Comparison of ENCODE assay signal across 11 cellular contexts in the genomic region with DNA sequence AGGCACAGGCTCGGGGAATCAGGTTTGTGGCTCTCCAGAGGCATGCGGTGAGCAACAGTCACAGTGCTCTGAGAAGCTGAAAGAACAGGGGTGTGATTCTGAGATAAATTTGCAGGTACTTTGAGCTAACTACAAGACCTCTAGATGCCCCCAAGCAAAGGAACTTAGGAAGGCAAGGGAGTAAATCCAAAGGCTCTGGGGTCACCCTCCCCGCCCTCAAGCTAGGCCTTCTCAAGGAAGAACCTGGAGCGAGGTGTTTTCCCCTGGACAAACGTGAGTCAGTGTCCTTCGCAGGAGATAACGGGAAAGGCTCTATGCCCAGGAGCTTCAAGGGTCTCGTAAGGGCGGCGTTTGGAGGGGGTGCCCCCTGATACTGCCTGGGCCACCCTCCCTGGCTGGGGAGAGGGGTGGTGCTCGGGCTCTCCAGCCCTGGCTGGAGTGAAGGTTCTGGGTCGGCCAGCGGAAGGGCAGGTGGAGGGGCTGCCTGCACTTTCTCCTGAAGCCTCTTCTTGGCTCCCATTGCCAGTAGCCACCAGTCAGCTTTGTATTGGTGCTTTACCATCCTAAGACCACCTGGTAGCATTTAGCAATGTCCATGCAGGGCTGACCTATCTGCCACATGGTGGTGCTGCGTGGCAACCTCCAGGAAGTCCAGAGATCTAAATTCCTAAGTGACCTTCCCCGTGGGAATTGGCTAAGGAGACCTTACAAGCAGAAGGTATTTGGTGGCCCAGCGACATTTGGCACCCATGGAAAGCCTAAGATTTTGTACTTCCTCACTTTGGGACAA. TPM values are rescaled to one million over a fixed set of nuclear protein-coding genes. Genes with fewer than 3 reads are reported as not detected.
DNase-seq lines count a peak whose midpoint lies in the region; ATAC-seq, FAIRE-seq and TF ChIP-seq lines count a peak whose summit lies in the region.
"Had no signal": no experiment of that assay in that cellular context is flagged by ENCODE, and none has a peak within 500 bp of the region (broad histone marks: within the 10 kb centered on the region; RNA-seq: fewer than 3 reads in every experiment).

No MANE protein-coding gene starts in this region.

- POLR2A ChIA-PET in GM10248 (lab: Yijun Ruan, JAX) (no interaction called here), H1 (lab: Charles Lee; ENCODE audit: partially characterized antibody) (interaction anchor here (1.1 kb wide), 1 partner anchor 12 kb away, joined by 3 read pairs; no protein-coding TSS in a partner anchor)

- WGBS in H1 (ENCODE audit: extremely low coverage in 1 of 2, insufficient coverage in 1 of 2, insufficient read length in 1 of 2, insufficient replicate concordance in 2 of 2, low coverage in 1 of 2, low lambda C conversion rate in 2 of 2, missing lambda C conversion rate in 1 of 2), 2 experiments = 88% methylated on average over 16 of the region's 16 CpGs; no CpG with 5 or more reads in 1 of the 2 experiments

- H3K4me2 ChIP-seq in H1 (ENCODE audit: insufficient read depth in 1 of 2, low read depth in 2 of 2, low read length in 2 of 2) = no peak overlapping the region
- no peak overlapping the region for H3K4me2 ChIP-seq in neural progenitor cell

- no peak overlapping the region for H3K9ac ChIP-seq in H1 (replicated peaks in 1 of 4; ENCODE audit: extremely low read depth in 1 of 4, low read depth in 3 of 4, low read length in 3 of 4)
- no peak overlapping the region for H3K9ac ChIP-seq in neural progenitor cell

- peaks cover 46% of the 10 kb centered on the region for H3K36me3 Mint-ChIP-seq in neural progenitor cell

- no peaks in the 10 kb centered on the region for H3F3A ChIP-seq in neural progenitor cell (ENCODE audit: low read depth)

- no peaks in the 10 kb centered on the region for H3K27me3 ChIP-seq in H1 (replicated peaks in 1 of 4; ENCODE audit: control insufficient read depth in 3 of 4, extremely low read depth in 1 of 4, insufficient read depth in 3 of 4, low read length in 3 of 4)
- no peaks in the 10 kb centered on the region for H3K27me3 ChIP-seq in neural progenitor cell

- H4K91ac ChIP-seq in H1 (replicated peaks; ENCODE audit: insufficient read length, low read length) = no peak overlapping the region

- H3K9me3 Mint-ChIP-seq in neural progenitor cell = no peaks in the 10 kb centered on the region
- H3K9me3 Mint-ChIP-seq: activated T-cell treated with anti-CD3 and anti-CD28 coated beads, Interleukin-2, amount 50 U/mL, for 72 hours had no signal

- H3K23ac ChIP-seq in H1 (ENCODE audit: insufficient read length) = no peak overlapping the region

- H3K4ac ChIP-seq in H1 (replicated peaks; ENCODE audit: insufficient read length, low read depth, low read length) = no peak overlapping the region

- H2BK12ac ChIP-seq in H1 (ENCODE audit: low read depth, low read length) = no peak overlapping the region

- DNase-seq in GM10248 (ENCODE audit: extremely low spot score) (no peak), NCI-H460 (ENCODE audit: extremely low read depth, low read depth) (peak; percentile 26), H1 (ENCODE audit: low read depth in 1 of 2, low spot score in 2 of 2) (no peak), neural progenitor cell (ENCODE audit: low spot score) (peak; percentile 54), GOT3 (lab: John Stamatoyannopoulos, UW) (no peak), cerebellum (ENCODE audit: low spot score) (no peak)
- DNase-seq: activated T-cell treated with anti-CD3 and anti-CD28 coated beads, Interleukin-2, amount 50 U/mL, for 72 hours had no signal

- no peak for TF ChIP-seq EP300 in H1 (IDR thresholded peaks at IDR 0.05; ENCODE audit: borderline replicate concordance in 1 of 2, low read depth in 2 of 2, low read length in 2 of 2)

- CTCF ChIA-PET in GM10248 (lab: Yijun Ruan, JAX) = interaction anchor here (1.4 to 6.9 kb wide), 3 partner anchors 7 to 12 kb away, joined by 4 to 77 read pairs (median 15); no protein-coding TSS in a partner anchor
- CTCF ChIA-PET in H1 (lab: Charles Lee; ENCODE audit: partially characterized antibody) = interaction anchor here (0.8 to 6.1 kb wide), 19 partner anchors 10 to 250 kb away, joined by 3 to 75 read pairs (median 4); no protein-coding TSS in a partner anchor

- H2BK15ac ChIP-seq in H1 (ENCODE audit: low read length) = no peak overlapping the region

- H3K18ac ChIP-seq in H1 (ENCODE audit: extremely low read depth, low read length) = no peak overlapping the region

- H2AFZ ChIP-seq in H1 (ENCODE audit: low read length) (no peak overlapping the region), neural progenitor cell (replicated peaks) (no peak overlapping the region)

- ATAC-seq in GM21723 (IDR thresholded peaks at IDR 0.05; ENCODE audit: unreplicated experiment) (no peak), HG02623 (IDR thresholded peaks at IDR 0.05; ENCODE audit: unreplicated experiment) (no peak)
- ATAC-seq: activated T-cell treated with anti-CD3 and anti-CD28 coated beads, Interleukin-2, amount 50 U/mL, for 72 hours had no signal

- H3K79me2 ChIP-seq in H1 (ENCODE audit: control insufficient read depth in 1 of 2, insufficient read depth in 2 of 2, low read length in 2 of 2) = no peaks in the 10 kb centered on the region
- H3K79me2 ChIP-seq in neural progenitor cell (ENCODE audit: low read depth) = no peaks in the 10 kb centered on the region

- no peaks in the 10 kb centered on the region; a peak in 3 of 8 replicates for H3K36me3 ChIP-seq in H1 (ENCODE audit: control insufficient read depth in 2 of 4, insufficient read depth in 4 of 4, low read length in 3 of 4)
- no peaks in the 10 kb centered on the region for H3K36me3 ChIP-seq in neural progenitor cell

- H3K4me1 ChIP-seq in H1 (replicated peaks in 1 of 4; ENCODE audit: control insufficient read depth in 3 of 4, insufficient read depth in 4 of 4, low read length in 3 of 4) (peaks cover 0 to 3% (median 0%) of the 10 kb centered on the region in 4 experiments; a peak in 1 of 7 replicates), neural progenitor cell (peaks cover 15% of the 10 kb centered on the region)

- no peak overlapping the region for H2BK20ac ChIP-seq in H1 (ENCODE audit: low read length)

- H3K9me3 ChIP-seq in H1 (ENCODE audit: insufficient read depth in 2 of 2, low read depth in 1 of 2, low read length in 1 of 2) = no peaks in the 10 kb centered on the region
- no peaks in the 10 kb centered on the region for H3K9me3 ChIP-seq in neural progenitor cell (ENCODE audit: low read depth)

- H4K20me1 ChIP-seq in H1 (replicated peaks in 1 of 2; ENCODE audit: control insufficient read depth in 1 of 2, insufficient read depth in 2 of 2, low read length in 2 of 2) = peaks cover 0 to 3% of the 10 kb centered on the region in 2 experiments
- H4K20me1 ChIP-seq in neural progenitor cell (ENCODE audit: low read depth) = peaks cover 23% of the 10 kb centered on the region

- H3K4me3 ChIP-seq in H1 (ENCODE audit: extremely low read depth in 1 of 4, insufficient read depth in 2 of 4, low read depth in 3 of 4, low read length in 4 of 4) = no peak overlapping the region
- no peak overlapping the region for H3K4me3 ChIP-seq in neural progenitor cell
- H3K4me3 ChIP-seq: skin epidermis had no signal

- peaks cover 10% of the 10 kb centered on the region for H3K4me1 Mint-ChIP-seq in neural progenitor cell

- peak overlapping the region; percentile 25 for H3K27ac Mint-ChIP-seq in neural progenitor cell
- H3K27ac Mint-ChIP-seq: activated T-cell treated with anti-CD3 and anti-CD28 coated beads, Interleukin-2, amount 50 U/mL, for 72 hours had no signal

- H3K56ac ChIP-seq in H1 (replicated peaks; ENCODE audit: insufficient read length, low read depth, low read length) = no peak overlapping the region

- TF ChIP-seq CTCF in GM10248 (IDR thresholded peaks at IDR 0.05; ENCODE audit: control extremely low read depth, extremely low read depth, low read depth, missing control alignments) = peak; percentile 24
- peak; percentile 55 to 67 (median 57) for TF ChIP-seq CTCF in H1 (IDR thresholded peaks at IDR 0.05; ENCODE audit: control extremely low read depth in 1 of 3, insufficient read depth in 1 of 3, low read depth in 1 of 3, low read length in 3 of 3)
- TF ChIP-seq CTCF in neural progenitor cell (IDR thresholded peaks at IDR 0.05) = peak; percentile 42

- no peaks in the 10 kb centered on the region for H3K23me2 ChIP-seq in H1 (ENCODE audit: low read depth, low read length)

- H3K14ac ChIP-seq in H1 (ENCODE audit: insufficient read length) = no peak overlapping the region

- no peak overlapping the region for H4K5ac ChIP-seq in H1 (ENCODE audit: insufficient read length, low read depth, low read length)

- TF ChIP-seq POLR2A in H1 (IDR thresholded peaks at IDR 0.05; ENCODE audit: control extremely low read depth in 1 of 2, low read depth in 2 of 2, low read length in 2 of 2) = no peak

- no peaks in the 10 kb centered on the region; the same call in 1 of the 2 replicates for H3K79me1 ChIP-seq in H1 (ENCODE audit: low read depth, low read length)

- no peak overlapping the region for H2BK120ac ChIP-seq in H1 (replicated peaks; ENCODE audit: low read depth, low read length)

- H4K8ac ChIP-seq in H1 (ENCODE audit: extremely low read depth, insufficient read depth, low read length) = no peak overlapping the region

- H2BK5ac ChIP-seq in H1 (ENCODE audit: low read depth, low read length) = no peak overlapping the region

- no peak overlapping the region for H3K4me3 Mint-ChIP-seq in neural progenitor cell
- H3K4me3 Mint-ChIP-seq: activated T-cell treated with anti-CD3 and anti-CD28 coated beads, Interleukin-2, amount 50 U/mL, for 72 hours had no signal

- no peak for FAIRE-seq in H1 (lab: Jason Lieb, UNC)

- peaks cover 5% of the 10 kb centered on the region for H3K27me3 Mint-ChIP-seq in neural progenitor cell (ENCODE audit: insufficient read depth, low read depth)

- H3K27ac ChIP-seq in H1 (ENCODE audit: low read depth, low read length) (no peak overlapping the region), neural progenitor cell (no peak overlapping the region)
- H3K27ac ChIP-seq: HL-60 had no signal

- TF ChIP-seq RAD21 in H1 (IDR thresholded peaks at IDR 0.05 in 1 of 2, conservative IDR thresholded peaks at IDR 0.05 in 1 of 2; ENCODE audit: low read depth in 2 of 2, low read length in 2 of 2) = peak; percentile 73 to 77

- H2AK5ac ChIP-seq in H1 (ENCODE audit: low read depth, low read length) = no peak overlapping the region

TF ChIP-seq in H1, 55 proteins besides CTCF, POLR2A, EP300 and RAD21 (continues in another document):
- TF ChIP-seq FOSL1 (IDR thresholded peaks at IDR 0.05; ENCODE audit: insufficient read depth, low read depth, low read length) = no peak

RNA-seq across cellular contexts. Expression of a gene that starts 44.0 kb away (rescaled TPM):
- total RNA-seq in NCI-H460 (2014; rRNA removed; shearing (Covaris generic)) = 2.1 and 2.8 TPM in 2 replicates
- 0.51 and 0.63 TPM in 2 replicates for polyA plus RNA-seq in NCI-H460 (2014; cell fraction: nucleus; rRNA removed)
- total RNA-seq in H1 (2021; fragmentation: NEBNext Ultra II Directional; extraction: Animal tissue kit (Norgen Biotek cat#: 25700)) = 16.8 and 17.3 TPM in 2 replicates
- polyA plus RNA-seq in H1 (2011; rRNA removed) = 13.7 and 17.6 TPM in 2 replicates
- 10.7 TPM for polyA plus RNA-seq in H1 (2011; cell fraction: cytosol; rRNA removed)
- polyA plus RNA-seq in H1 (2011; cell fraction: nucleus; rRNA removed) = 27.0 TPM
- 10.6 to 12.4 TPM (median 11.7 TPM) in 4 replicates for polyA plus RNA-seq in H1 (2012, experiment 1 of 2)
- 6.1 TPM for polyA plus RNA-seq in H1 (2012, experiment 2 of 2)
- 8.6 TPM for polyA plus RNA-seq in H1 (2013, experiment 1 of 2)
- polyA plus RNA-seq in H1 (2013, experiment 2 of 2) = 8.9 TPM
- 50.2 and 61.7 TPM in 2 replicates for polyA minus RNA-seq in H1 (2011; rRNA and poly(A)+ RNA removed)
- polyA minus RNA-seq in H1 (2011; cell fraction: cytosol; rRNA and poly(A)+ RNA removed) = 11.3 TPM
- polyA minus RNA-seq in H1 (2011; cell fraction: nucleus; rRNA and poly(A)+ RNA removed) = 25.8 TPM
- 21.1 and 26.5 TPM in 2 replicates for total RNA-seq in neural progenitor cell (ENCODE audit: low replicate concordance)
- total RNA-seq in cerebellum = 59.3 TPM

Comparison
In these comparisons a context has a peak if more than half of its experiments do, and no peak if none do; other contexts are left out.
1. DNase-seq: peak in NCI-H460 (single experiment) and neural progenitor cell (single experiment); none in GM10248 (single experiment), H1 (0 of 2), GOT3 (single experiment) and cerebellum (single experiment).
2. Peak in every context shown above with its lines, with median percentiles within 50 percentile points of each other: CTCF ChIP-seq.